1 cellular context compared by ENCODE assay signal in the genomic region with DNA sequence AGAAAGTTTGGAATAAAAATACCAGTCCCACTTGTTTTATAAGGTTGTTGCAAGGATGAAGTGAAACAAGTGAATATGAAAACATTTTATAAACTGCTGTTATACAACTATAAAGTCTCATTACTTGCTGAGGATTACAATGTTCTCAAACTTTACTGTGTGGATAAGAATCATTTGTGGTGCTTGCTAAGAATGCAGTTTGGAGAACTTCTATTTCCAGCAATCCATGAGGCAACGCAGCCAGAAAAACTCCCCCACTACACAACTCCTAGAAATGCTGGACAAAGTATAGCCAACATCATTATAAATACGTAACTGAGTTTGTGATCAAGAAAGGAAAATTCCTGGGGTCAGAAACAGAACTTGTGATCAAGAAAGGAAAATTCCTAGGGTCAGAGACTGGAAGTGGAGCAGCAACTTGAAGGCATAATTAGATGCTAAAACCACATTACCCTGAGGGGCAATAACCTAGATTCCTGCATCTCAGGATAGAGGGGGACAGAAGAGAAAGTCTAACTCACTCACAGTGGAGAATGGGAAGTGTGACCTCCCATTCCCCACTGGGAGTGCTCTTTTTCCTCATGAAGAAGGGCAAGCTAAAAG.
TF ChIP-seq lines count a peak whose summit lies in the region.

No MANE protein-coding gene starts in this region.

TF ChIP-seq in GM23338, 12 proteins besides CTCF, POLR2A, EP300 and RAD21 (continued from another document):
- TF ChIP-seq, protein P1, sequence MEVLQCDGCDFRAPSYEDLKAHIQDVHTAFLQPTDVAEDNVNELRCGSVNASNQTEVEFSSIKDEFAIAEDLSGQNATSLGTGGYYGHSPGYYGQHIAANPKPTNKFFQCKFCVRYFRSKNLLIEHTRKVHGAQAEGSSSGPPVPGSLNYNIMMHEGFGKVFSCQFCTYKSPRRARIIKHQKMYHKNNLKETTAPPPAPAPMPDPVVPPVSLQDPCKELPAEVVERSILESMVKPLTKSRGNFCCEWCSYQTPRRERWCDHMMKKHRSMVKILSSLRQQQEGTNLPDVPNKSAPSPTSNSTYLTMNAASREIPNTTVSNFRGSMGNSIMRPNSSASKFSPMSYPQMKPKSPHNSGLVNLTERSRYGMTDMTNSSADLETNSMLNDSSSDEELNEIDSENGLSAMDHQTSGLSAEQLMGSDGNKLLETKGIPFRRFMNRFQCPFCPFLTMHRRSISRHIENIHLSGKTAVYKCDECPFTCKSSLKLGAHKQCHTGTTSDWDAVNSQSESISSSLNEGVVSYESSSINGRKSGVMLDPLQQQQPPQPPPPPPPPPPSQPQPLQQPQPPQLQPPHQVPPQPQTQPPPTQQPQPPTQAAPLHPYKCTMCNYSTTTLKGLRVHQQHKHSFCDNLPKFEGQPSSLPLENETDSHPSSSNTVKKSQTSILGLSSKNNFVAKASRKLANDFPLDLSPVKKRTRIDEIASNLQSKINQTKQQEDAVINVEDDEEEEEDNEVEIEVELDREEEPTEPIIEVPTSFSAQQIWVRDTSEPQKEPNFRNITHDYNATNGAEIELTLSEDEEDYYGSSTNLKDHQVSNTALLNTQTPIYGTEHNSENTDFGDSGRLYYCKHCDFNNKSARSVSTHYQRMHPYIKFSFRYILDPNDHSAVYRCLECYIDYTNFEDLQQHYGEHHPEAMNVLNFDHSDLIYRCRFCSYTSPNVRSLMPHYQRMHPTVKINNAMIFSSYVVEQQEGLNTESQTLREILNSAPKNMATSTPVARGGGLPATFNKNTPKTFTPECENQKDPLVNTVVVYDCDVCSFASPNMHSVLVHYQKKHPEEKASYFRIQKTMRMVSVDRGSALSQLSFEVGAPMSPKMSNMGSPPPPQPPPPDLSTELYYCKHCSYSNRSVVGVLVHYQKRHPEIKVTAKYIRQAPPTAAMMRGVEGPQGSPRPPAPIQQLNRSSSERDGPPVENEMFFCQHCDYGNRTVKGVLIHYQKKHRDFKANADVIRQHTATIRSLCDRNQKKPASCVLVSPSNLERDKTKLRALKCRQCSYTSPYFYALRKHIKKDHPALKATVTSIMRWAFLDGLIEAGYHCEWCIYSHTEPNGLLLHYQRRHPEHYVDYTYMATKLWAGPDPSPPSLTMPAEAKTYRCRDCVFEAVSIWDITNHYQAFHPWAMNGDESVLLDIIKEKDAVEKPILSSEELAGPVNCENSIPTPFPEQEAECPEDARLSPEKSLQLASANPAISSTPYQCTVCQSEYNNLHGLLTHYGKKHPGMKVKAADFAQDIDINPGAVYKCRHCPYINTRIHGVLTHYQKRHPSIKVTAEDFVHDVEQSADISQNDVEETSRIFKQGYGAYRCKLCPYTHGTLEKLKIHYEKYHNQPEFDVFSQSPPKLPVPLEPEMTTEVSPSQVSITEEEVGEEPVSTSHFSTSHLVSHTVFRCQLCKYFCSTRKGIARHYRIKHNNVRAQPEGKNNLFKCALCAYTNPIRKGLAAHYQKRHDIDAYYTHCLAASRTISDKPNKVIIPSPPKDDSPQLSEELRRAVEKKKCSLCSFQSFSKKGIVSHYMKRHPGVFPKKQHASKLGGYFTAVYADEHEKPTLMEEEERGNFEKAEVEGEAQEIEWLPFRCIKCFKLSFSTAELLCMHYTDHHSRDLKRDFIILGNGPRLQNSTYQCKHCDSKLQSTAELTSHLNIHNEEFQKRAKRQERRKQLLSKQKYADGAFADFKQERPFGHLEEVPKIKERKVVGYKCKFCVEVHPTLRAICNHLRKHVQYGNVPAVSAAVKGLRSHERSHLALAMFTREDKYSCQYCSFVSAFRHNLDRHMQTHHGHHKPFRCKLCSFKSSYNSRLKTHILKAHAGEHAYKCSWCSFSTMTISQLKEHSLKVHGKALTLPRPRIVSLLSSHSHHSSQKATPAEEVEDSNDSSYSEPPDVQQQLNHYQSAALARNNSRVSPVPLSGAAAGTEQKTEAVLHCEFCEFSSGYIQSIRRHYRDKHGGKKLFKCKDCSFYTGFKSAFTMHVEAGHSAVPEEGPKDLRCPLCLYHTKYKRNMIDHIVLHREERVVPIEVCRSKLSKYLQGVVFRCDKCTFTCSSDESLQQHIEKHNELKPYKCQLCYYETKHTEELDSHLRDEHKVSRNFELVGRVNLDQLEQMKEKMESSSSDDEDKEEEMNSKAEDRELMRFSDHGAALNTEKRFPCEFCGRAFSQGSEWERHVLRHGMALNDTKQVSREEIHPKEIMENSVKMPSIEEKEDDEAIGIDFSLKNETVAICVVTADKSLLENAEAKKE (CRISPR knock-in tag; IDR thresholded peaks at IDR 0.05) = no peak
- TF ChIP-seq NANOG (IDR thresholded peaks at IDR 0.05; ENCODE audit: borderline replicate concordance) (no peak), ZNF114 (CRISPR knock-in tag; IDR thresholded peaks at IDR 0.05) (no peak), POLR2AphosphoS5 (IDR thresholded peaks at IDR 0.05; ENCODE audit: low read depth) (no peak), STAT1 (IDR thresholded peaks at IDR 0.05; ENCODE audit: unreplicated experiment) (no peak), JUNB (IDR thresholded peaks at IDR 0.05; ENCODE audit: unreplicated experiment) (no peak), CREB1 (CRISPR knock-in tag; IDR thresholded peaks at IDR 0.05; ENCODE audit: low read depth) (no peak), EZH2phosphoT487 (IDR thresholded peaks at IDR 0.05; ENCODE audit: unreplicated experiment) (no peak), EZH2 (IDR thresholded peaks at IDR 0.05; ENCODE audit: low read depth, unreplicated experiment) (no peak)
- TF ChIP-seq, protein P2, sequence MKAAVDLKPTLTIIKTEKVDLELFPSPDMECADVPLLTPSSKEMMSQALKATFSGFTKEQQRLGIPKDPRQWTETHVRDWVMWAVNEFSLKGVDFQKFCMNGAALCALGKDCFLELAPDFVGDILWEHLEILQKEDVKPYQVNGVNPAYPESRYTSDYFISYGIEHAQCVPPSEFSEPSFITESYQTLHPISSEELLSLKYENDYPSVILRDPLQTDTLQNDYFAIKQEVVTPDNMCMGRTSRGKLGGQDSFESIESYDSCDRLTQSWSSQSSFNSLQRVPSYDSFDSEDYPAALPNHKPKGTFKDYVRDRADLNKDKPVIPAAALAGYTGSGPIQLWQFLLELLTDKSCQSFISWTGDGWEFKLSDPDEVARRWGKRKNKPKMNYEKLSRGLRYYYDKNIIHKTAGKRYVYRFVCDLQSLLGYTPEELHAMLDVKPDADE (IDR thresholded peaks at IDR 0.05) = no peak
- TF ChIP-seq, protein P3, sequence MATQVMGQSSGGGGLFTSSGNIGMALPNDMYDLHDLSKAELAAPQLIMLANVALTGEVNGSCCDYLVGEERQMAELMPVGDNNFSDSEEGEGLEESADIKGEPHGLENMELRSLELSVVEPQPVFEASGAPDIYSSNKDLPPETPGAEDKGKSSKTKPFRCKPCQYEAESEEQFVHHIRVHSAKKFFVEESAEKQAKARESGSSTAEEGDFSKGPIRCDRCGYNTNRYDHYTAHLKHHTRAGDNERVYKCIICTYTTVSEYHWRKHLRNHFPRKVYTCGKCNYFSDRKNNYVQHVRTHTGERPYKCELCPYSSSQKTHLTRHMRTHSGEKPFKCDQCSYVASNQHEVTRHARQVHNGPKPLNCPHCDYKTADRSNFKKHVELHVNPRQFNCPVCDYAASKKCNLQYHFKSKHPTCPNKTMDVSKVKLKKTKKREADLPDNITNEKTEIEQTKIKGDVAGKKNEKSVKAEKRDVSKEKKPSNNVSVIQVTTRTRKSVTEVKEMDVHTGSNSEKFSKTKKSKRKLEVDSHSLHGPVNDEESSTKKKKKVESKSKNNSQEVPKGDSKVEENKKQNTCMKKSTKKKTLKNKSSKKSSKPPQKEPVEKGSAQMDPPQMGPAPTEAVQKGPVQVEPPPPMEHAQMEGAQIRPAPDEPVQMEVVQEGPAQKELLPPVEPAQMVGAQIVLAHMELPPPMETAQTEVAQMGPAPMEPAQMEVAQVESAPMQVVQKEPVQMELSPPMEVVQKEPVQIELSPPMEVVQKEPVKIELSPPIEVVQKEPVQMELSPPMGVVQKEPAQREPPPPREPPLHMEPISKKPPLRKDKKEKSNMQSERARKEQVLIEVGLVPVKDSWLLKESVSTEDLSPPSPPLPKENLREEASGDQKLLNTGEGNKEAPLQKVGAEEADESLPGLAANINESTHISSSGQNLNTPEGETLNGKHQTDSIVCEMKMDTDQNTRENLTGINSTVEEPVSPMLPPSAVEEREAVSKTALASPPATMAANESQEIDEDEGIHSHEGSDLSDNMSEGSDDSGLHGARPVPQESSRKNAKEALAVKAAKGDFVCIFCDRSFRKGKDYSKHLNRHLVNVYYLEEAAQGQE (IDR thresholded peaks at IDR 0.05; ENCODE audit: unreplicated experiment) = no peak
TF ChIP-seq in GM23338: peak in this region for 0.
